1 cellular context compared by ENCODE assay signal in genomic region chr3:148450819-148451218, GRCh38.
TF ChIP-seq lines count a peak whose summit lies in the region.

No MANE protein-coding gene starts in this region.

TF ChIP-seq in GM23338, 12 proteins besides CTCF, POLR2A, EP300 and RAD21 (continued from another document):
- TF ChIP-seq ZNF331 (CRISPR knock-in tag; IDR thresholded peaks at IDR 0.05; ENCODE audit: low read depth) (no peak), POLR2AphosphoS5 (IDR thresholded peaks at IDR 0.05; ENCODE audit: low read depth) (no peak), ZNF462 (CRISPR knock-in tag; IDR thresholded peaks at IDR 0.05) (no peak), CREB1 (CRISPR knock-in tag; IDR thresholded peaks at IDR 0.05; ENCODE audit: low read depth) (no peak)
